In the genomic region with DNA sequence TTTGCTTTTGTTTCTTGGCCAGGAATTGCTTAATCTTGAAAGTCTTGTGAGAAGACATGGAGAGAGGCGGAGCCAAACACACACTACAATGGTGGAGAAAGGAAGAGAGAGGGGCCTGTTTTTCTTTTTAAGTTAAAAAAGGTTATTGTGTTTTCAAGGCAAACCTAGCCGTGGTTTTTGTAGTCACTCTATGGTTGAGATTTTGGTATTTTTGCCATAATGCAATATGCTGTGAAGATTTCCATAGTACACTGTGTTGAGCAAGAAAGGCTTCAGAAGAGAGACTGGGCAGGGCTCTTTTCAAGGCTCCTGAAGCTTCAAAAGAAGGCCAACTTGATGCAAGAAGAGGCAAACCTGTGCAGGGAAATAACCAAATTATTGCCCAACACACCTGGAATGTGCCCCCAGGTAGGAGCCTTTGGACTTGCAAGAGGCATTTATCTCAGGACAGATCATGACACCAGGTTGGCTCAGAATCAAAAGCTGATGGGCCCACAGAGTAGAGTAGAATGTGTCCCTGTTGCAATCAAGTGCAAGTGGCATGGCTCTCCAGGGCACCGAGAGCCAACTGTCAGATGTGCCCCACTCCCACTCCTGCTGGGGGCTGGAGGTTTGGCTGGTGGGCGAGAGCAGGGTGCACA, we compare ENCODE assay signal across 1 cellular context.
TF ChIP-seq lines count a peak whose summit lies in the region.

No MANE protein-coding gene starts in this region.

TF ChIP-seq in IMR-90, 13 proteins besides CTCF, POLR2A, EP300 and RAD21:
- TF ChIP-seq CEBPB (IDR thresholded peaks at IDR 0.05; ENCODE audit: low read depth, low read length) (peak; percentile 29; the same call in 1 of the 2 replicates), MXI1 (IDR thresholded peaks at IDR 0.05; ENCODE audit: borderline replicate concordance, low read depth, low read length) (no peak), MAZ (IDR thresholded peaks at IDR 0.05; ENCODE audit: borderline replicate concordance, low read depth, low read length) (no peak)
